In genomic region chr5:123524146-123524545, GRCh38 we compare ENCODE assay signal across 15 cellular contexts. TPM values are rescaled to one million over a fixed set of nuclear protein-coding genes. Genes with fewer than 3 reads are reported as not detected.
A peak's percentile ranks its signal among the peaks of the same experiment; 100 is the strongest.
DNase-seq lines count a peak whose midpoint lies in the region; ATAC-seq, FAIRE-seq and TF ChIP-seq lines count a peak whose summit lies in the region.
"Had no signal": no experiment of that assay in that cellular context is flagged by ENCODE, and none has a peak within 500 bp of the region (broad histone marks: within the 10 kb centered on the region; RNA-seq: fewer than 3 reads in every experiment).

No MANE protein-coding gene starts in this region.

- H3K27me3 ChIP-seq in left lung (no peaks in the 10 kb centered on the region), upper lobe of right lung (no peaks in the 10 kb centered on the region)
- H3K27me3 ChIP-seq: BLaER1 had no signal

- peak; percentile 40 for ATAC-seq in left lung
- peak; percentile 59 for ATAC-seq in upper lobe of right lung
- no peak for ATAC-seq in GM19351 (IDR thresholded peaks at IDR 0.05; ENCODE audit: unreplicated experiment)
- ATAC-seq: A549, HCT116 had no signal

- peaks cover 14 to 18% of the 10 kb centered on the region in 2 donors for H3K4me1 ChIP-seq in left lung
- H3K4me1 ChIP-seq in upper lobe of right lung, result peaks cover 14% of the 10 kb centered on the region
- H3K4me1 ChIP-seq: Caco-2 had no signal

- H3K9me3 ChIP-seq in left lung (no peaks in the 10 kb centered on the region), upper lobe of right lung (no peaks in the 10 kb centered on the region)
- H3K9me3 ChIP-seq: A549, Caco-2 had no signal

- FAIRE-seq in D721Med (lab: Jason Lieb, UNC), result peak; percentile 38
- FAIRE-seq: A549, GM19239 had no signal

- no peaks in the 10 kb centered on the region for H3K36me3 Mint-ChIP-seq in IgD-negative memory B cell

- H3K27me3 Mint-ChIP-seq in IgD-negative memory B cell, result no peaks in the 10 kb centered on the region

- peaks cover 59 to 71% (median 60%) of the 10 kb centered on the region in 3 donors for H3K4me1 Mint-ChIP-seq in IgD-negative memory B cell

- peak overlapping the region in 3 of 4 donors; percentile 39 to 67 (median 59) for H3K4me3 Mint-ChIP-seq in IgD-negative memory B cell
- H3K4me3 Mint-ChIP-seq: CD8-positive, alpha-beta memory T cell had no signal

- H3K27ac Mint-ChIP-seq in IgD-negative memory B cell, result no peak overlapping the region
- H3K27ac Mint-ChIP-seq: CD8-positive, alpha-beta memory T cell had no signal

- no peak for TF ChIP-seq CTCF in D721Med (IDR thresholded peaks at IDR 0.05; ENCODE audit: insufficient read depth, missing control alignments)
- TF ChIP-seq CTCF in left lung (IDR thresholded peaks at IDR 0.05), result no peak
- TF ChIP-seq CTCF in upper lobe of right lung (IDR thresholded peaks at IDR 0.05), result no peak

- DNase-seq in D721Med (ENCODE audit: insufficient read length, low spot score), result no peak
- DNase-seq in left lung, result no peak
- no peak for DNase-seq in upper lobe of right lung
- DNase-seq in stimulated activated CD4-positive, alpha-beta T cell treated with anti-CD3 and anti-CD28 coated beads, Interleukin-1b, Interleukin-23, amount 100 ng/mL, for 48 hours, result no peak
- DNase-seq: Caco-2; CD8-positive, alpha-beta memory T cell; DMS53; GF-D8; IMR-90 had no signal

- no peaks in the 10 kb centered on the region for H3K36me3 ChIP-seq in left lung
- no peaks in the 10 kb centered on the region for H3K36me3 ChIP-seq in upper lobe of right lung

- H3K4me3 ChIP-seq in left lung, result no peak overlapping the region
- H3K4me3 ChIP-seq in upper lobe of right lung, result no peak overlapping the region
- H3K4me3 ChIP-seq: A549, BLaER1 had no signal

- H3K9me3 Mint-ChIP-seq in IgD-negative memory B cell, result no peaks in the 10 kb centered on the region
- H3K9me3 Mint-ChIP-seq: CD8-positive, alpha-beta memory T cell had no signal

- intact Hi-C loops in left lung (cut with DNase I) (no loop called here), upper lobe of right lung (cut with DNase I) (no loop called here)

- H3K27ac ChIP-seq in left lung (no peak overlapping the region), upper lobe of right lung (no peak overlapping the region)
- H3K27ac ChIP-seq: A549, BLaER1 had no signal

RNA-seq across cellular contexts. Expression of gene CSNK1G3, which starts 12.2 kb away (rescaled TPM):
- polyA plus RNA-seq in IgD-negative memory B cell, result 53.6 TPM
- total RNA-seq in left lung, result 10 to 100 TPM; 36.1 to 39.9 TPM
- total RNA-seq in upper lobe of right lung, result 42.0 TPM
